In the genomic region with DNA sequence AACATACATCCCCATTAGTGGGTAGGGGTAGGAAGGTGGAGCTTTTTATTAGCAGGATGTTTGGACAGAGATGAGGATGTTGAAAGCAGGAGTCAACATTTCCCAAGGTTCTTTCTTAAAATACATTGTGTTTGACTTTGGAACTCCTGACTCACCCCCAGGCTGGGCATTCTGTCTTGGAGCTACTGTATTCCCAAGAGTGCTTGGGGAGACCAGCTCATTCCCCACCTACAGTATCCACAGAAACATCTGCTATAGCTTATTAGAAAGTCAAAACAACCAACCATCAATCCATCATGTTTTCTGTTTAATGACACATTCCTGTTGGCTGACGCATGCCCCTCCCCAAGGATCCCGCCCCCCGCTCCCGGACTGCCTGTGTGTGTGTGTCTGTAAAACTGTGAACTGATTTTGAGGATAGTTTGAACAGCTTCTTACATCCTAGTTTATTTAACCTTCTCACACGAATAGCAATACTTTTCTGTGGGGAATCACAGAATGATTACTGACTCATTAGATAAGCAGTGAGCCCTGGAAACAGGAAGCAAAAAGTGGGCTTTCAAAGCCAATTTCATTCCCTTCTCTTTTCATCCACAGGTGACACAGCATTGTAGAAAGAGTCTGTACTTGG, we compare ENCODE assay signal across 8 cellular contexts.
A peak's percentile ranks its signal among the peaks of the same experiment; 100 is the strongest.
DNase-seq lines count a peak whose midpoint lies in the region; ATAC-seq and TF ChIP-seq lines count a peak whose summit lies in the region.

No MANE protein-coding gene starts in this region.

- no peak overlapping the region for H2AFZ ChIP-seq in MM.1S (ENCODE audit: low read length)

- DNase-seq in ELR (ENCODE audit: low read depth) = peak; percentile 86
- peak; percentile 100 for DNase-seq in fibroblast of mammary gland (ENCODE audit: low read depth)
- peak; percentile 93 for DNase-seq in pulmonary artery endothelial cell (ENCODE audit: low read depth, low spot score)
- DNase-seq in MM.1S = no peak
- DNase-seq in germinal center (ENCODE audit: low spot score) = no peak

- no peaks in the 10 kb centered on the region for H3K27me3 ChIP-seq in MM.1S (replicated peaks; ENCODE audit: insufficient read depth, low read length)

- no peak overlapping the region for H3K9ac ChIP-seq in MM.1S (ENCODE audit: low read length)

- H3K4me3 ChIP-seq in fibroblast of mammary gland (ENCODE audit: control insufficient read depth, low read depth, low read length) (no peak overlapping the region), MM.1S (ENCODE audit: low read length) (no peak overlapping the region)

- ATAC-seq in GM21367 (IDR thresholded peaks at IDR 0.05; ENCODE audit: unreplicated experiment) = no peak
- no peak for ATAC-seq in GM21515 (IDR thresholded peaks at IDR 0.05; ENCODE audit: unreplicated experiment)

- no peak overlapping the region for H3K27ac ChIP-seq in MM.1S (ENCODE audit: low read length)

- H4K20me1 ChIP-seq in MM.1S (ENCODE audit: insufficient read depth, low read length) = no peaks in the 10 kb centered on the region

- TF ChIP-seq CTCF in fibroblast of mammary gland (conservative IDR thresholded peaks at IDR 0.05; ENCODE audit: control insufficient read depth, insufficient read depth, low read depth, low read length) (no peak), MM.1S (IDR thresholded peaks at IDR 0.05; ENCODE audit: low read length) (no peak)

- H3K9me2 ChIP-seq in MM.1S (replicated peaks; ENCODE audit: insufficient read depth, low read length) = no peaks in the 10 kb centered on the region

- H3K79me2 ChIP-seq in MM.1S (ENCODE audit: low read length) = no peaks in the 10 kb centered on the region

- H3F3A ChIP-seq in MM.1S (ENCODE audit: insufficient read depth, low read length) = no peaks in the 10 kb centered on the region

- no peaks in the 10 kb centered on the region for H3K36me3 ChIP-seq in MM.1S (replicated peaks; ENCODE audit: insufficient read depth, low read length)

- no peaks in the 10 kb centered on the region for H3K9me3 ChIP-seq in MM.1S (replicated peaks; ENCODE audit: insufficient read depth, low read length)

- no peaks in the 10 kb centered on the region for H3K4me1 ChIP-seq in MM.1S (ENCODE audit: low read length)

- H3K4me2 ChIP-seq in MM.1S (ENCODE audit: low read depth, low read length) = no peak overlapping the region

TF ChIP-seq in PFSK-1, 5 proteins besides CTCF, POLR2A, EP300 and RAD21:
- TF ChIP-seq TAF1 (IDR thresholded peaks at IDR 0.05; ENCODE audit: borderline replicate concordance, insufficient read depth, low read length) = no peak
- peak; percentile 53; the same call in 1 of the 2 replicates for TF ChIP-seq SIN3A (IDR thresholded peaks at IDR 0.05; ENCODE audit: borderline replicate concordance, insufficient read depth, low read length)
- TF ChIP-seq, protein P1, sequence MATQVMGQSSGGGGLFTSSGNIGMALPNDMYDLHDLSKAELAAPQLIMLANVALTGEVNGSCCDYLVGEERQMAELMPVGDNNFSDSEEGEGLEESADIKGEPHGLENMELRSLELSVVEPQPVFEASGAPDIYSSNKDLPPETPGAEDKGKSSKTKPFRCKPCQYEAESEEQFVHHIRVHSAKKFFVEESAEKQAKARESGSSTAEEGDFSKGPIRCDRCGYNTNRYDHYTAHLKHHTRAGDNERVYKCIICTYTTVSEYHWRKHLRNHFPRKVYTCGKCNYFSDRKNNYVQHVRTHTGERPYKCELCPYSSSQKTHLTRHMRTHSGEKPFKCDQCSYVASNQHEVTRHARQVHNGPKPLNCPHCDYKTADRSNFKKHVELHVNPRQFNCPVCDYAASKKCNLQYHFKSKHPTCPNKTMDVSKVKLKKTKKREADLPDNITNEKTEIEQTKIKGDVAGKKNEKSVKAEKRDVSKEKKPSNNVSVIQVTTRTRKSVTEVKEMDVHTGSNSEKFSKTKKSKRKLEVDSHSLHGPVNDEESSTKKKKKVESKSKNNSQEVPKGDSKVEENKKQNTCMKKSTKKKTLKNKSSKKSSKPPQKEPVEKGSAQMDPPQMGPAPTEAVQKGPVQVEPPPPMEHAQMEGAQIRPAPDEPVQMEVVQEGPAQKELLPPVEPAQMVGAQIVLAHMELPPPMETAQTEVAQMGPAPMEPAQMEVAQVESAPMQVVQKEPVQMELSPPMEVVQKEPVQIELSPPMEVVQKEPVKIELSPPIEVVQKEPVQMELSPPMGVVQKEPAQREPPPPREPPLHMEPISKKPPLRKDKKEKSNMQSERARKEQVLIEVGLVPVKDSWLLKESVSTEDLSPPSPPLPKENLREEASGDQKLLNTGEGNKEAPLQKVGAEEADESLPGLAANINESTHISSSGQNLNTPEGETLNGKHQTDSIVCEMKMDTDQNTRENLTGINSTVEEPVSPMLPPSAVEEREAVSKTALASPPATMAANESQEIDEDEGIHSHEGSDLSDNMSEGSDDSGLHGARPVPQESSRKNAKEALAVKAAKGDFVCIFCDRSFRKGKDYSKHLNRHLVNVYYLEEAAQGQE (IDR thresholded peaks at IDR 0.05; ENCODE audit: insufficient read depth in 1 of 2, low read depth in 2 of 2, low read length in 2 of 2) = 0 out of 4 replicates have a peak, but pooled peaks of 1 of the 2 experiments have one; percentile 23
- TF ChIP-seq FOXP2 (optimal IDR thresholded peaks at IDR 0.05; ENCODE audit: borderline replicate concordance, extremely low read depth, extremely low read length, insufficient read depth) = no peak

Comparison
In these comparisons a context has a peak if more than half of its experiments do, and no peak if none do; other contexts are left out.
1. DNase-seq: peak in ELR (single experiment), fibroblast of mammary gland (single experiment) and pulmonary artery endothelial cell (single experiment); none in MM.1S (single experiment) and germinal center (single experiment).